ENCODE assay signal across 1 cellular context in genomic region chr9:125908138-125908537, GRCh38.
TF ChIP-seq lines count a peak whose summit lies in the region.

No MANE protein-coding gene starts in this region.

TF ChIP-seq in HepG2, 621 proteins besides CTCF, POLR2A, EP300 and RAD21 (continued from another document):
- TF ChIP-seq ZBTB40 (IDR thresholded peaks at IDR 0.05), result no peak
- TF ChIP-seq ZBTB40 (CRISPR knock-in tag; IDR thresholded peaks at IDR 0.05), result no peak
- no peak for TF ChIP-seq AGO2 (optimal IDR thresholded peaks at IDR 0.05; ENCODE audit: low read depth, low read length)
- no peak for TF ChIP-seq ZNF12 (CRISPR knock-in tag; IDR thresholded peaks at IDR 0.05)
- TF ChIP-seq ZBTB43 (CRISPR knock-in tag; conservative IDR thresholded peaks at IDR 0.05), result no peak
- TF ChIP-seq DR1 (CRISPR knock-in tag; IDR thresholded peaks at IDR 0.05), result no peak
TF ChIP-seq in HepG2: peak in this region for 0.
